ENCODE assay signal across 20 cellular contexts in the genomic region with DNA sequence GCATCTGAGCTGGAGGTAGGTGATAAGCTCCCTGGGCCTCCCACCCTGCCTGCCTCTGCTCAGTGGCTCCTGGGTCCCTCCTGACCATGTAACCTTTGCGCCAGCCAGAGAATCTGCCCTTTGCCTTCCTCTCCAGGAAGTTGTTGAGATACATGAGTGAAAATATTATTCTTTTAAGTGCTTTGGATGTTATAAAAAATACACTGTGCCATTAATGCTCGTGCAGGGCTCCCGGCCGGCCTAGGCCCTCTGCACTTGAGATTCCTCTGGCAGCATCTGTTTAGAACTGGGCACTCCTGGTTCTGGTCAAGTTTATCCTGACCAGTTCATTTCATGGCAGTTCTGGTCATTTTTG. TPM values are rescaled to one million over a fixed set of nuclear protein-coding genes. Genes with fewer than 3 reads are reported as not detected.
DNase-seq lines count a peak whose midpoint lies in the region; ATAC-seq, FAIRE-seq and TF ChIP-seq lines count a peak whose summit lies in the region.
"Had no signal": no experiment of that assay in that cellular context is flagged by ENCODE, and none has a peak within 500 bp of the region (broad histone marks: within the 10 kb centered on the region; RNA-seq: fewer than 3 reads in every experiment).

No MANE protein-coding gene starts in this region.

- POLR2A ChIA-PET in CD4-positive, alpha-beta T cell (lab: Charles Lee), result no interaction called here

- FAIRE-seq in kidney (lab: Jason Lieb, UNC), result no peak
- FAIRE-seq: GM19239 had no signal

- no peak overlapping the region for H3K4me3 ChIP-seq in Peyer's patch
- H3K4me3 ChIP-seq in kidney (ENCODE audit: low read length in 2 of 2), result no peak overlapping the region
- no peak overlapping the region for H3K4me3 ChIP-seq in muscle layer of duodenum (ENCODE audit: low read depth in 1 of 2, low read length in 2 of 2)
- H3K4me3 ChIP-seq in thyroid gland (replicated peaks in 1 of 3), result no peak overlapping the region
- H3K4me3 ChIP-seq: BLaER1, SK-N-MC had no signal

- CTCF ChIA-PET in CD4-positive, alpha-beta T cell (lab: Charles Lee), result no interaction called here

- H3K36me3 Mint-ChIP-seq in CD4-positive, alpha-beta T cell (ENCODE audit: low read depth), result no peaks in the 10 kb centered on the region
- H3K36me3 Mint-ChIP-seq: CD4-positive, alpha-beta memory T cell had no signal

- WGBS in thyroid gland, 2 donors, result 41 to 59% methylated on average over 4 of the region's 4 CpGs

- peak in 2 of 3 donors; percentile 79 to 80 for DNase-seq in Peyer's patch
- DNase-seq in kidney, result no peak
- peak in 1 of 2 donors; percentile 75 for DNase-seq in thyroid gland
- DNase-seq in activated naive CD4-positive, alpha-beta T cell treated with anti-CD3 and anti-CD28 coated beads, Interleukin-2, amount 50 U/mL, for 16 hours, result no peak
- no peak for DNase-seq in CD4-positive, alpha-beta T cell
- DNase-seq: CD4-positive, alpha-beta memory T cell; COR-L47; DMS53; NCI-H1048; NCI-H1417; NCI-H1694; NCI-H2029 treated with DMSO at 0.1 percent for 48 hours; NCI-H526 treated with DMSO at 0.1 percent for 48 hours; SHP77 treated with DMSO at 0.1 percent for 48 hours had no signal

- TF ChIP-seq POLR2A in Peyer's patch (IDR thresholded peaks at IDR 0.05) (peak in 1 of 2 donors; percentile 32), thyroid gland (IDR thresholded peaks at IDR 0.05) (no peak)

- ATAC-seq in CD4-positive, alpha-beta T cell (ENCODE audit: poor library complexity), result no peak
- ATAC-seq in GM19463 (IDR thresholded peaks at IDR 0.05; ENCODE audit: unreplicated experiment), result no peak

- intact Hi-C loops in kidney (cut with DNase I), result no loop called here
- intact Hi-C loops in thyroid gland (cut with DNase I), result no loop called here
- intact Hi-C loops in CD4-positive, alpha-beta T cell (cut with DNase I, micrococcal nuclease), result no loop called here

- peak overlapping the region in 3 of 4 donors; percentile 78 to 96 (median 88) for H3K27ac ChIP-seq in Peyer's patch
- peak overlapping the region; percentile 92 to 93 for H3K27ac ChIP-seq in kidney (ENCODE audit: low read depth in 2 of 2, low read length in 2 of 2)
- H3K27ac ChIP-seq in muscle layer of duodenum (ENCODE audit: low read length), result peak overlapping the region; percentile 75
- H3K27ac ChIP-seq in thyroid gland, result peak overlapping the region in 2 of 3 donors; percentile 6 to 43
- H3K27ac ChIP-seq in CD4-positive, alpha-beta T cell (ENCODE audit: low read depth, low read length), result no peak overlapping the region
- H3K27ac ChIP-seq: BLaER1, HL-60, SK-N-MC had no signal

- no peak overlapping the region for H3K9ac ChIP-seq in kidney (ENCODE audit: low read length in 2 of 2)
- H3K9ac ChIP-seq: BLaER1 had no signal

- H3K9me3 Mint-ChIP-seq in CD4-positive, alpha-beta T cell, result no peaks in the 10 kb centered on the region

- H3K27me3 Mint-ChIP-seq in CD4-positive, alpha-beta T cell, result peaks cover 25% of the 10 kb centered on the region

- TF ChIP-seq CTCF in Peyer's patch (IDR thresholded peaks at IDR 0.05) (no peak), kidney (IDR thresholded peaks at IDR 0.05; ENCODE audit: borderline replicate concordance, extremely low read depth, insufficient read depth) (no peak), thyroid gland (IDR thresholded peaks at IDR 0.05) (no peak)
- no peak for TF ChIP-seq CTCF in CD4-positive, alpha-beta T cell (IDR thresholded peaks at IDR 0.05)

- H3K4me1 ChIP-seq in Peyer's patch, result peaks cover 0 to 52% (median 6%) of the 10 kb centered on the region in 4 donors
- peaks cover 36 to 39% of the 10 kb centered on the region in 2 donors for H3K4me1 ChIP-seq in kidney (ENCODE audit: control insufficient read depth in 1 of 2, insufficient read depth in 1 of 2, low read depth in 1 of 2, low read length in 2 of 2)
- H3K4me1 ChIP-seq in muscle layer of duodenum (ENCODE audit: control insufficient read depth in 1 of 2, insufficient read depth in 2 of 2, low read length in 2 of 2), result peaks cover 0 to under 1% of the 10 kb centered on the region in 2 donors
- H3K4me1 ChIP-seq in thyroid gland, result peaks cover 13 to 30% of the 10 kb centered on the region in 2 donors

- no peak overlapping the region for H3K4me3 Mint-ChIP-seq in CD4-positive, alpha-beta T cell
- H3K4me3 Mint-ChIP-seq: CD4-positive, alpha-beta memory T cell had no signal

- H3K4me1 Mint-ChIP-seq in CD4-positive, alpha-beta T cell (ENCODE audit: low read depth), result no peaks in the 10 kb centered on the region
- H3K4me1 Mint-ChIP-seq: CD4-positive, alpha-beta memory T cell had no signal

- no peak overlapping the region for H3K27ac Mint-ChIP-seq in CD4-positive, alpha-beta T cell
- H3K27ac Mint-ChIP-seq: CD4-positive, alpha-beta memory T cell had no signal

- H3K36me3 ChIP-seq in Peyer's patch (no peaks in the 10 kb centered on the region), kidney (ENCODE audit: control insufficient read depth in 1 of 2, insufficient read depth in 2 of 2, low read length in 2 of 2) (no peaks in the 10 kb centered on the region), muscle layer of duodenum (ENCODE audit: control insufficient read depth in 1 of 2, insufficient read depth in 2 of 2, low read length in 2 of 2) (no peaks in the 10 kb centered on the region), thyroid gland (no peaks in the 10 kb centered on the region)

- H3K27me3 ChIP-seq in Peyer's patch, result no peaks in the 10 kb centered on the region
- H3K27me3 ChIP-seq in muscle layer of duodenum (ENCODE audit: low read depth, low read length), result no peaks in the 10 kb centered on the region
- no peaks in the 10 kb centered on the region for H3K27me3 ChIP-seq in thyroid gland
- no peaks in the 10 kb centered on the region for H3K27me3 ChIP-seq in CD4-positive, alpha-beta T cell (ENCODE audit: control insufficient read depth, insufficient read depth, low read length)
- H3K27me3 ChIP-seq: BLaER1 had no signal

- H3K9me3 ChIP-seq in Peyer's patch, result no peaks in the 10 kb centered on the region
- H3K9me3 ChIP-seq in kidney (ENCODE audit: control insufficient read depth in 1 of 2, low read length in 2 of 2), result no peaks in the 10 kb centered on the region
- no peaks in the 10 kb centered on the region for H3K9me3 ChIP-seq in muscle layer of duodenum (ENCODE audit: control insufficient read depth in 1 of 2, low read length in 2 of 2)
- H3K9me3 ChIP-seq in thyroid gland, result no peaks in the 10 kb centered on the region
- no peaks in the 10 kb centered on the region for H3K9me3 ChIP-seq in CD4-positive, alpha-beta T cell (ENCODE audit: control insufficient read depth, low read length)

RNA-seq across cellular contexts. Expression of gene AGAP1, which starts 18.8 kb away (rescaled TPM):
- 10 to 100 TPM; 55.7 to 79.1 (median 66.9) TPM for total RNA-seq in Peyer's patch
- 44.5 TPM for total RNA-seq in kidney
- polyA plus RNA-seq in kidney (ENCODE audit: insufficient read depth, low read depth, low replicate concordance), result 8.1 TPM
- 10 to 100 TPM; 23.4 to 46.5 (median 29.3) TPM for total RNA-seq in thyroid gland
- total RNA-seq in CD4-positive, alpha-beta T cell, result 1 to 10 TPM; 2.6 to 3.1 TPM

Comparison
In these comparisons a context has a peak if more than half of its experiments do, and no peak if none do; other contexts are left out.
1. DNase-seq: peak in Peyer's patch (2 of 3); none in kidney (single experiment), activated naive CD4-positive, alpha-beta T cell treated with anti-CD3 and anti-CD28 coated beads, Interleukin-2, amount 50 U/mL, for 16 hours (single experiment) and CD4-positive, alpha-beta T cell (0 of 10).
2. RNA of gene AGAP1, which starts 18.8 kb away (total RNA-seq): 55.7 to 79.1 TPM in Peyer's patch, 44.5 TPM in kidney (single experiment) and 23.4 to 46.5 TPM in thyroid gland; 2.6 to 3.1 TPM in CD4-positive, alpha-beta T cell; every median in the first group is over 4 times any median in the second.